Comparison of ENCODE assay signal across 8 cellular contexts in genomic region chr13:40974460-40975407, GRCh38. TPM values are rescaled to one million over a fixed set of nuclear protein-coding genes. Genes with fewer than 3 reads are reported as not detected.
DNase-seq lines count a peak whose midpoint lies in the region; ATAC-seq and TF ChIP-seq lines count a peak whose summit lies in the region.

No MANE protein-coding gene starts in this region.

- POLR2A ChIA-PET in naive thymus-derived CD4-positive, alpha-beta T cell (lab: Charles Lee) = interaction anchor here (0.6 to 2.2 kb wide), 20 partner anchors 8 to 267 kb away, joined by 3 to 16 read pairs (median 4); partner anchors contain the start of genes ELF1 and WBP4

- ATAC-seq in HG03558 (IDR thresholded peaks at IDR 0.05; ENCODE audit: extremely low read depth, unreplicated experiment) = peak; percentile 37
- peak; percentile 88 for ATAC-seq in naive thymus-derived CD4-positive, alpha-beta T cell

- CTCF ChIA-PET in naive thymus-derived CD4-positive, alpha-beta T cell (lab: Charles Lee) = interaction anchor here (0.6 to 1.5 kb wide), 16 partner anchors 12 to 86 kb away, joined by 3 to 7 read pairs (median 3); partner anchors contain the start of gene ELF1

- in situ Hi-C loops in G401 (cut with HindIII; ENCODE audit: low sequenced_read_pairs) = no loop called here

- H3K36me3 Mint-ChIP-seq in naive thymus-derived CD4-positive, alpha-beta T cell = peaks cover 0 to 20% (median 11%) of the 10 kb centered on the region in 5 donors

- peaks cover 75 to 99% (median 95%) of the 10 kb centered on the region in 7 donors for H3K4me1 Mint-ChIP-seq in naive thymus-derived CD4-positive, alpha-beta T cell

- peak; percentile 54 for DNase-seq in ELR (ENCODE audit: low read depth)
- peak; percentile 39 for DNase-seq in GM20000 (ENCODE audit: low spot score)
- peak; percentile 87 for DNase-seq in SKM-1 (lab: John Stamatoyannopoulos, UW; ENCODE audit: unreplicated experiment)
- peak; percentile 49 for DNase-seq in epidermal melanocyte (ENCODE audit: insufficient read length, low spot score)
- peak in 7 of 9 donors; percentile 43 to 66 (median 52) for DNase-seq in naive thymus-derived CD4-positive, alpha-beta T cell
- DNase-seq in stimulated activated naive CD4-positive, alpha-beta T cell treated with Interleukin-2 at 50 U/mL for 16 hours (lab: John Stamatoyannopoulos, UW) = no peak
- DNase-seq in G401 (ENCODE audit: low spot score) = no peak

- H3K9me3 ChIP-seq in naive thymus-derived CD4-positive, alpha-beta T cell (ENCODE audit: control insufficient read depth in 2 of 3, low read length in 3 of 3) = no peaks in the 10 kb centered on the region

- peak overlapping the region; percentile 86 for H3K27ac ChIP-seq in naive thymus-derived CD4-positive, alpha-beta T cell (ENCODE audit: low read depth, low read length)

- H3K36me3 ChIP-seq in naive thymus-derived CD4-positive, alpha-beta T cell (ENCODE audit: control insufficient read depth in 2 of 3, insufficient read depth in 3 of 3, low read length in 3 of 3) = no peaks in the 10 kb centered on the region

- intact Hi-C loops in naive thymus-derived CD4-positive, alpha-beta T cell (cut with micrococcal nuclease) = loop anchor here (1.0 kb wide), 5 partner anchors 8 to 86 kb away; partner anchors contain the start of gene ELF1 (in 2 of the 2)

- no peaks in the 10 kb centered on the region for H3K27me3 ChIP-seq in naive thymus-derived CD4-positive, alpha-beta T cell (ENCODE audit: control insufficient read depth in 2 of 2, insufficient read depth in 2 of 2, low read length in 2 of 2)

- H3K4me3 Mint-ChIP-seq in naive thymus-derived CD4-positive, alpha-beta T cell = peak overlapping the region; percentile 68 to 94 (median 82)

- no peak overlapping the region for H3K4me3 ChIP-seq in naive thymus-derived CD4-positive, alpha-beta T cell (ENCODE audit: low read length)

- peak overlapping the region; percentile 64 to 97 (median 82) for H3K27ac Mint-ChIP-seq in naive thymus-derived CD4-positive, alpha-beta T cell

- H3K9me3 Mint-ChIP-seq in naive thymus-derived CD4-positive, alpha-beta T cell = no peaks in the 10 kb centered on the region

- H3K4me1 ChIP-seq in naive thymus-derived CD4-positive, alpha-beta T cell (ENCODE audit: control insufficient read depth in 2 of 2, insufficient read depth in 2 of 2, low read length in 2 of 2) = peaks cover 75 to 80% of the 10 kb centered on the region in 2 donors

- peak; percentile 43 for TF ChIP-seq CTCF in GM20000 (IDR thresholded peaks at IDR 0.05; ENCODE audit: extremely low read depth, missing control alignments)

- H3K27me3 Mint-ChIP-seq in naive thymus-derived CD4-positive, alpha-beta T cell = no peaks in the 10 kb centered on the region

RNA-seq across cellular contexts. Expression of gene ELF1, which starts 44.4 kb away (rescaled TPM):
- total RNA-seq in naive thymus-derived CD4-positive, alpha-beta T cell = 100 to 1,000 TPM; 117 to 193 (median 180) TPM
- 100 to 1,000 TPM; 134 to 142 TPM for polyA plus RNA-seq in naive thymus-derived CD4-positive, alpha-beta T cell
- total RNA-seq in G401 (2014; rRNA removed; shearing (Covaris generic)) = 6.7 and 9.0 TPM in 2 replicates

Comparison
In these comparisons a context has a peak if more than half of its experiments do, and no peak if none do; other contexts are left out.
1. DNase-seq: peak in ELR (single experiment), GM20000 (single experiment), SKM-1 (single experiment), epidermal melanocyte (single experiment) and naive thymus-derived CD4-positive, alpha-beta T cell (7 of 9); none in stimulated activated naive CD4-positive, alpha-beta T cell treated with Interleukin-2 at 50 U/mL for 16 hours (single experiment) and G401 (single experiment).
2. RNA of gene ELF1, which starts 44.4 kb away (total RNA-seq): 117 to 193 TPM in naive thymus-derived CD4-positive, alpha-beta T cell; 6.7 to 9.0 TPM in G401; every median in the first group is over 10 times any median in the second.